Comparison of ENCODE assay signal across 20 cellular contexts in genomic region chr15:92451225-92451825, GRCh38. TPM values are rescaled to one million over a fixed set of nuclear protein-coding genes. Genes with fewer than 3 reads are reported as not detected.
A peak's percentile ranks its signal among the peaks of the same experiment; 100 is the strongest.
DNase-seq lines count a peak whose midpoint lies in the region; TF ChIP-seq lines count a peak whose summit lies in the region.
"Had no signal": no experiment of that assay in that cellular context is flagged by ENCODE, and none has a peak within 500 bp of the region (broad histone marks: within the 10 kb centered on the region; RNA-seq: fewer than 3 reads in every experiment).

No MANE protein-coding gene starts in this region.

- no peak overlapping the region for H2AFZ ChIP-seq in smooth muscle cell (ENCODE audit: low read depth)
- H2AFZ ChIP-seq in H9 (ENCODE audit: low read length): no peak overlapping the region

- no peaks in the 10 kb centered on the region for H3K4me1 Mint-ChIP-seq in activated naive CD4-positive, alpha-beta T cell treated with anti-CD3 and anti-CD28 coated beads for 36 hours (ENCODE audit: low read depth)
- no peaks in the 10 kb centered on the region for H3K4me1 Mint-ChIP-seq in H9
- H3K4me1 Mint-ChIP-seq: natural killer cell, T-cell had no signal

- H3K4me1 ChIP-seq in SJSA1 (replicated peaks) (peaks cover 57% of the 10 kb centered on the region), smooth muscle cell (ENCODE audit: low read depth) (no peaks in the 10 kb centered on the region), H9 (ENCODE audit: insufficient read depth, low read length) (no peaks in the 10 kb centered on the region)

- H3F3A ChIP-seq in smooth muscle cell (ENCODE audit: low read depth): no peaks in the 10 kb centered on the region

- no peaks in the 10 kb centered on the region for H3K23me2 ChIP-seq in H9 (ENCODE audit: insufficient read length, low read depth, low read length, poor library complexity, severe bottlenecking)

- H4K20me1 ChIP-seq in smooth muscle cell (ENCODE audit: low read depth) (no peaks in the 10 kb centered on the region), H9 (ENCODE audit: control insufficient read depth, insufficient read depth, insufficient read length) (no peaks in the 10 kb centered on the region)

- H4K91ac ChIP-seq in H9 (ENCODE audit: insufficient read length, low read depth, low read length): no peak overlapping the region

- H3K4me2 ChIP-seq in smooth muscle cell: no peak overlapping the region
- H3K4me2 ChIP-seq in H9 (ENCODE audit: insufficient read depth, insufficient read length, low read length): no peak overlapping the region
- H3K4me2 ChIP-seq: KMS-11 had no signal

- no peak overlapping the region for H2BK5ac ChIP-seq in H9 (ENCODE audit: insufficient read length, low read length)

- no peak overlapping the region for H3K23ac ChIP-seq in H9 (ENCODE audit: insufficient read length, low read depth, low read length)

- peak; percentile 51 for DNase-seq in GM03348 (ENCODE audit: low spot score)
- DNase-seq in SJSA1 (ENCODE audit: low read depth in 1 of 2, low spot score in 2 of 2): peak; percentile 86 to 90
- peak; percentile 4 for DNase-seq in fibroblast of villous mesenchyme (ENCODE audit: low read depth)
- DNase-seq in smooth muscle cell (lab: John Stamatoyannopoulos, UW; ENCODE audit: unreplicated experiment): no peak
- DNase-seq in activated naive CD4-positive, alpha-beta T cell treated with anti-CD3 and anti-CD28 coated beads for 36 hours: no peak
- no peak for DNase-seq in H9
- no peak for DNase-seq in posterior vena cava (ENCODE audit: low spot score)
- DNase-seq: activated CD4-positive, CD25-positive, alpha-beta regulatory T cell treated with anti-CD3 and anti-CD28 coated beads, Interleukin-2, amount 50 U/mL, for 72 hours; activated CD8-positive, alpha-beta memory T cell treated with anti-CD3 and anti-CD28 coated beads, Interleukin-2, amount 50 U/mL, for 48 hours; cerebellar nuclear complex; natural killer cell; NCI-H1694; NCI-H510A; OCI-M1; retina; stimulated activated CD4-positive, alpha-beta T cell treated with anti-CD3 and anti-CD28 coated beads, Interleukin-2, amount 100 ng/mL, for 48 hours; T-cell had no signal

- H3K36me3 ChIP-seq in SJSA1: no peaks in the 10 kb centered on the region; the same call in 1 of the 2 replicates
- H3K36me3 ChIP-seq in smooth muscle cell (ENCODE audit: low read depth): no peaks in the 10 kb centered on the region

- CTCF ChIA-PET in activated naive CD4-positive, alpha-beta T cell treated with anti-CD3 and anti-CD28 coated beads for 36 hours (lab: Charles Lee): no interaction called here

- no peaks in the 10 kb centered on the region for H3K79me2 ChIP-seq in smooth muscle cell (ENCODE audit: low read depth)
- H3K79me2 ChIP-seq in H9 (ENCODE audit: insufficient read depth, low read length): no peaks in the 10 kb centered on the region

- no peaks in the 10 kb centered on the region for H3K9me3 ChIP-seq in SJSA1 (replicated peaks)
- no peaks in the 10 kb centered on the region for H3K9me3 ChIP-seq in smooth muscle cell (replicated peaks; ENCODE audit: low read depth)
- H3K9me3 ChIP-seq in H9 (ENCODE audit: control insufficient read depth, low read depth, low read length): no peaks in the 10 kb centered on the region

- no peak overlapping the region for H2BK20ac ChIP-seq in H9 (ENCODE audit: low read depth, low read length, poor library complexity, severe bottlenecking)

- H3K27ac Mint-ChIP-seq in activated naive CD4-positive, alpha-beta T cell treated with anti-CD3 and anti-CD28 coated beads for 36 hours: no peak overlapping the region
- no peak overlapping the region; a peak in 1 of 7 replicates for H3K27ac Mint-ChIP-seq in H9
- H3K27ac Mint-ChIP-seq: activated naive CD8-positive, alpha-beta T cell; natural killer cell; T-cell; type B pancreatic cell had no signal

- H2AK5ac ChIP-seq in H9 (ENCODE audit: insufficient read length, low read length): no peak overlapping the region

- peak overlapping the region; percentile 49 for H3K27ac ChIP-seq in SJSA1
- peak overlapping the region; percentile 42 for H3K27ac ChIP-seq in smooth muscle cell (ENCODE audit: low read depth)
- no peak overlapping the region for H3K27ac ChIP-seq in H9 (ENCODE audit: insufficient read length, low read depth, low read length)
- H3K27ac ChIP-seq: KMS-11 had no signal

- H3K4me3 ChIP-seq in SJSA1: no peak overlapping the region
- H3K4me3 ChIP-seq in fibroblast of villous mesenchyme (ENCODE audit: low read depth, low read length): no peak overlapping the region
- no peak overlapping the region for H3K4me3 ChIP-seq in smooth muscle cell

- WGBS in smooth muscle cell (ENCODE audit: low lambda C conversion rate): 64% methylated on average over 10 of the region's 10 CpGs
- whole genome bisulfite sequencing in H9 (ENCODE audit: extremely low coverage, insufficient read length, low lambda C conversion rate): no CpG with 5 or more reads among the region's 10 CpGs

- H4K5ac ChIP-seq in H9 (ENCODE audit: insufficient read length, low read depth, low read length): no peak overlapping the region

- no peaks in the 10 kb centered on the region for H3K27me3 ChIP-seq in SJSA1 (replicated peaks)
- no peaks in the 10 kb centered on the region for H3K27me3 ChIP-seq in smooth muscle cell (ENCODE audit: low read depth)
- no peaks in the 10 kb centered on the region for H3K27me3 ChIP-seq in H9 (ENCODE audit: insufficient read depth, low read length)

- H3K79me1 ChIP-seq in H9 (ENCODE audit: insufficient read depth, low read depth, low read length, poor library complexity, severe bottlenecking): no peaks in the 10 kb centered on the region

- H3K14ac ChIP-seq in H9 (ENCODE audit: insufficient read depth, low read length): no peak overlapping the region; the same call in 1 of the 2 replicates

- H3K4ac ChIP-seq in H9 (ENCODE audit: low read depth, low read length): no peak overlapping the region

- no peaks in the 10 kb centered on the region for H3K36me3 Mint-ChIP-seq in activated naive CD4-positive, alpha-beta T cell treated with anti-CD3 and anti-CD28 coated beads for 36 hours (ENCODE audit: low read depth)
- H3K36me3 Mint-ChIP-seq in H9 (ENCODE audit: insufficient read depth in 1 of 3, low read depth in 3 of 3): no peaks in the 10 kb centered on the region; a peak in 1 of 7 replicates
- H3K36me3 Mint-ChIP-seq: activated naive CD8-positive, alpha-beta T cell; natural killer cell; T-cell had no signal

- intact Hi-C loops in activated naive CD4-positive, alpha-beta T cell treated with anti-CD3 and anti-CD28 coated beads for 36 hours (cut with micrococcal nuclease): no loop called here
- intact Hi-C loops in posterior vena cava (cut with DNase I): no loop called here

- no peak overlapping the region for H2BK12ac ChIP-seq in H9 (ENCODE audit: insufficient read length, low read depth, low read length)

- H3K4me3 Mint-ChIP-seq in activated naive CD4-positive, alpha-beta T cell treated with anti-CD3 and anti-CD28 coated beads for 36 hours: no peak overlapping the region
- H3K4me3 Mint-ChIP-seq in H9: no peak overlapping the region
- H3K4me3 Mint-ChIP-seq: activated naive CD8-positive, alpha-beta T cell; natural killer cell; T-cell; type B pancreatic cell had no signal

- H3K27me3 Mint-ChIP-seq in activated naive CD4-positive, alpha-beta T cell treated with anti-CD3 and anti-CD28 coated beads for 36 hours (ENCODE audit: low read depth): peaks cover 2% of the 10 kb centered on the region
- H3K27me3 Mint-ChIP-seq in H9 (ENCODE audit: low read depth): no peaks in the 10 kb centered on the region
- H3K27me3 Mint-ChIP-seq: activated naive CD8-positive, alpha-beta T cell; type B pancreatic cell had no signal

- H4K8ac ChIP-seq in H9 (replicated peaks; ENCODE audit: insufficient read length, low read depth, low read length): no peak overlapping the region

- no peak overlapping the region for H3K9ac ChIP-seq in smooth muscle cell (ENCODE audit: low read depth)
- H3K9ac ChIP-seq in H9 (ENCODE audit: extremely low read depth, insufficient read length, low read length): no peak overlapping the region
- H3K9ac ChIP-seq: KMS-11 had no signal

- H2BK120ac ChIP-seq in H9 (ENCODE audit: low read depth, low read length, poor library complexity, severe bottlenecking): no peak overlapping the region

- H3T11ph ChIP-seq in H9 (ENCODE audit: low read length): no peak overlapping the region

- no peak overlapping the region for H3K18ac ChIP-seq in H9 (ENCODE audit: insufficient read length, low read depth, low read length)

- TF ChIP-seq CTCF in fibroblast of villous mesenchyme (IDR thresholded peaks at IDR 0.05; ENCODE audit: insufficient read depth, low read depth, low read length) (no peak), smooth muscle cell (IDR thresholded peaks at IDR 0.05; ENCODE audit: borderline replicate concordance, insufficient read depth, poor library complexity, severe bottlenecking) (no peak), H9 (conservative IDR thresholded peaks at IDR 0.05) (no peak)

- H2BK15ac ChIP-seq in H9 (ENCODE audit: low read depth, low read length): no peak overlapping the region

- H3K56ac ChIP-seq in H9 (ENCODE audit: insufficient read length, low read depth, low read length): no peak overlapping the region

- H3K9me3 Mint-ChIP-seq in activated naive CD4-positive, alpha-beta T cell treated with anti-CD3 and anti-CD28 coated beads for 36 hours: no peaks in the 10 kb centered on the region
- no peaks in the 10 kb centered on the region for H3K9me3 Mint-ChIP-seq in H9
- H3K9me3 Mint-ChIP-seq: natural killer cell, T-cell, type B pancreatic cell had no signal

RNA-seq across cellular contexts. Expression of gene ST8SIA2, which starts 57.6 kb away (rescaled TPM):
- total RNA-seq in SJSA1 (2014; rRNA removed; shearing (Covaris generic)): 3.9 and 5.7 TPM in 2 replicates
- total RNA-seq in fibroblast of villous mesenchyme: under 0.01 TPM in 1 of 2 replicates, not detected in the other
- total RNA-seq in smooth muscle cell: 2.2 and 4.8 TPM in 2 replicates
- polyA plus RNA-seq in smooth muscle cell: 1.6 and 2.7 TPM in 2 replicates
- total RNA-seq in activated naive CD4-positive, alpha-beta T cell treated with anti-CD3 and anti-CD28 coated beads for 36 hours: not detected
- total RNA-seq in H9 (2021): 1.8 and 3.2 TPM in 2 replicates
- total RNA-seq in posterior vena cava: not detected
- total RNA-seq: natural killer cell, T-cell had no signal

Comparison
In these comparisons a context has a peak if more than half of its experiments do, and no peak if none do; other contexts are left out.
1. DNase-seq: peak in GM03348 (single experiment), SJSA1 (2 of 2) and fibroblast of villous mesenchyme (single experiment); none in smooth muscle cell (single experiment), activated naive CD4-positive, alpha-beta T cell treated with anti-CD3 and anti-CD28 coated beads for 36 hours (single experiment), H9 (single experiment) and posterior vena cava (single experiment).